Comparison of ENCODE assay signal across 8 cellular contexts in genomic region chr13:21478881-21479808, GRCh38. TPM values are rescaled to one million over a fixed set of nuclear protein-coding genes. Genes with fewer than 3 reads are reported as not detected.
DNase-seq lines count a peak whose midpoint lies in the region; ATAC-seq and TF ChIP-seq lines count a peak whose summit lies in the region.

No MANE protein-coding gene starts in this region.

- DNase-seq in COR-L47 (lab: John Stamatoyannopoulos, UW) (peak; percentile 50), HAP-1 (ENCODE audit: low spot score in 2 of 2) (peak; percentile 65 to 85), NCI-H510A (lab: John Stamatoyannopoulos, UW) (peak; percentile 9), esophagus muscularis mucosa (ENCODE audit: extremely low spot score) (no peak), naive B cell (peak; percentile 53)
- DNase-seq in activated CD4-positive, alpha-beta T cell treated with anti-CD3 and anti-CD28 coated beads, Interleukin-2, amount 50 U/mL, for 1 hour, result peak; percentile 26

- H3K36me3 ChIP-seq in HAP-1 (replicated peaks) (no peaks in the 10 kb centered on the region), esophagus muscularis mucosa (no peaks in the 10 kb centered on the region)

- H3K27me3 ChIP-seq in HAP-1 (ENCODE audit: low read depth) (no peaks in the 10 kb centered on the region), esophagus muscularis mucosa (no peaks in the 10 kb centered on the region)

- H3K4me3 ChIP-seq in HAP-1 (no peak overlapping the region), esophagus muscularis mucosa (peak overlapping the region in 3 of 4 donors; percentile 23 to 37 (median 33))

- WGBS in esophagus muscularis mucosa, result 16% methylated on average over 8 of the region's 8 CpGs

- ATAC-seq in naive B cell (ENCODE audit: low read depth in 2 of 2), result peak; percentile 45 to 54
- ATAC-seq in HG02981 (IDR thresholded peaks at IDR 0.05; ENCODE audit: unreplicated experiment), result no peak
- no peak for ATAC-seq in GM21423 (IDR thresholded peaks at IDR 0.05; ENCODE audit: unreplicated experiment)

- intact Hi-C loops in esophagus muscularis mucosa (cut with DNase I), result loop anchor here (2.0 to 5.0 kb wide), 4 partner anchors 180 to 536 kb away; partner anchors contain the start of genes MRPL57 and SKA3

- H3K27me3 Mint-ChIP-seq in naive B cell, result peaks cover 0 to 6% (median 0%) of the 10 kb centered on the region in 3 donors

- peak overlapping the region in 4 of 8 donors; percentile 0 to 32 (median 20) for H3K4me3 Mint-ChIP-seq in naive B cell

- no peaks in the 10 kb centered on the region for H3K36me3 Mint-ChIP-seq in naive B cell

- H3K9me3 ChIP-seq in HAP-1, result no peaks in the 10 kb centered on the region
- H3K9me3 ChIP-seq in esophagus muscularis mucosa, result no peaks in the 10 kb centered on the region

- peak overlapping the region in 3 of 4 donors; percentile 5 to 17 (median 11) for H3K27ac ChIP-seq in esophagus muscularis mucosa (replicated peaks in 1 of 4)

- TF ChIP-seq EP300 in esophagus muscularis mucosa (IDR thresholded peaks at IDR 0.05), result no peak

- peaks cover 11 to 15% (median 13%) of the 10 kb centered on the region in 3 donors for H3K4me1 Mint-ChIP-seq in naive B cell

- TF ChIP-seq CTCF in esophagus muscularis mucosa (IDR thresholded peaks at IDR 0.05), result peak; percentile 60 to 70 (median 62)

- TF ChIP-seq POLR2A in esophagus muscularis mucosa (IDR thresholded peaks at IDR 0.05; ENCODE audit: low read depth), result no peak

- in situ Hi-C loops in HAP-1 (cut with MboI; ENCODE audit: low sequenced_read_pairs), result loop anchor here (5.0 to 25.0 kb wide), 2 partner anchors 182 to 367 kb away; no protein-coding TSS in a partner anchor

- H3K4me1 ChIP-seq in HAP-1 (peaks cover 3% of the 10 kb centered on the region), esophagus muscularis mucosa (peaks cover 0 to 20% (median 17%) of the 10 kb centered on the region in 4 donors)

- no peaks in the 10 kb centered on the region for H3K9me3 Mint-ChIP-seq in naive B cell

- H3K27ac Mint-ChIP-seq in naive B cell, result peak overlapping the region in 2 of 6 donors; percentile 24 to 58

RNA-seq across cellular contexts. Expression of gene ZDHHC20, which starts 20.0 kb away (rescaled TPM):
- 10 to 100 TPM; 47.4 to 53.3 (median 50.2) TPM for total RNA-seq in esophagus muscularis mucosa
- polyA plus RNA-seq in naive B cell (ENCODE audit: low read depth in 6 of 6), result 10 to 100 TPM; 12.5 to 27.9 (median 24.5) TPM

Comparison
In these comparisons a context has a peak if more than half of its experiments do, and no peak if none do; other contexts are left out.
1. ATAC-seq: peak in naive B cell (2 of 2); none in HG02981 (single experiment) and GM21423 (single experiment).